22 cellular contexts compared by ENCODE assay signal in the genomic region with DNA sequence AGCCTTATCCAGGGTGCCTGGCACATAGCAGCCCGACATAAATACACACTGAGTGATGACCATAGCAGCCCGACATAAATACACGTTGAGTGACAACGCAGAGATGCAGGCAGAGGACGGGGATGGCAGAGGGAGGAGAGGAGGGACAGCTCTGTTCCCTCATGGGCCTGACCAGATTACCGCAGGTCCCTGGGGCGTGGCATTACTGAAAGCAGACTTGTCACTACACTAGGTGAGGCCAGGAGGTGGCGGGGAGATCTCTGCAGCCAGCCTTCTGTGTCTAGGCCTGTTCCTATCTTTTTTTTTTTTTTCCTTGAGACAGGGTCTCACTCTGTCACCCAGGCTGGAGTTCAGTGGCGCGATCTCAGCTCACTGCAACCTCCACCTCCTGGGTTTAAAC.
"Had no signal": no experiment of that assay in that cellular context is flagged by ENCODE, and none has a peak within 500 bp of the region (broad histone marks: within the 10 kb centered on the region; RNA-seq: fewer than 3 reads in every experiment).

No MANE protein-coding gene starts in this region.

- H3K9me3 Mint-ChIP-seq: mesothelial cell of epicardium, natural killer cell, neural progenitor cell, type B pancreatic cell had no signal

- H2AFZ ChIP-seq: hepatocyte, neural progenitor cell had no signal

- H3K79me2 ChIP-seq: hepatocyte had no signal

- H3K27ac ChIP-seq: colonic mucosa, esophagus squamous epithelium, gastroesophageal sphincter, hepatocyte, neural progenitor cell, pancreas, suprapubic skin, thyroid gland had no signal

- H3K4me1 Mint-ChIP-seq: mesothelial cell of epicardium, natural killer cell, neural progenitor cell had no signal

- H3K4me1 ChIP-seq: colonic mucosa, esophagus squamous epithelium, gastroesophageal sphincter, neural progenitor cell, pancreas, suprapubic skin, thyroid gland had no signal

- H3K27ac Mint-ChIP-seq: mesothelial cell of epicardium, natural killer cell, progenitor cell of endocrine pancreas, type B pancreatic cell had no signal

- H3K9me3 ChIP-seq: colonic mucosa, esophagus squamous epithelium, gastroesophageal sphincter, pancreas, suprapubic skin, thyroid gland had no signal

- H3K9ac ChIP-seq: neural progenitor cell had no signal

- H3K4me3 Mint-ChIP-seq: mesothelial cell of epicardium, natural killer cell, neural progenitor cell, type B pancreatic cell had no signal

- H3K36me3 Mint-ChIP-seq: mesothelial cell of epicardium, natural killer cell, type B pancreatic cell had no signal

- FAIRE-seq: pancreas, small intestine, urothelium cell line had no signal

- H3K27me3 Mint-ChIP-seq: progenitor cell of endocrine pancreas, type B pancreatic cell had no signal

- DNase-seq: colonic mucosa; dermis blood vessel endothelial cell; esophagus squamous epithelium; foreskin fibroblast; kidney glomerular epithelial cell; mammary epithelial cell; natural killer cell; nucleus accumbens; pancreas; right cardiac atrium; small intestine; stimulated activated CD4-positive, alpha-beta T cell treated with anti-CD3 and anti-CD28 coated beads, Interleukin-2, amount 100 ng/mL, for 48 hours; stimulated activated naive CD8-positive, alpha-beta T cell treated with anti-CD3 and anti-CD28 coated beads, Interleukin-15, Interleukin-2, amounts not matched to agents 100 U/mL and 50 U/mL, for 24 hours; thyroid gland had no signal

- ATAC-seq: gastroesophageal sphincter; natural killer cell; pancreas; right cardiac atrium; stimulated activated naive CD8-positive, alpha-beta T cell treated with anti-CD3 and anti-CD28 coated beads, Interleukin-15, Interleukin-2, amounts not matched to agents 100 U/mL and 50 U/mL, for 24 hours had no signal

- H3K27me3 ChIP-seq: colonic mucosa, gastroesophageal sphincter, hepatocyte, neural progenitor cell, pancreas, suprapubic skin, thyroid gland had no signal

- H3K4me2 ChIP-seq: hepatocyte, neural progenitor cell had no signal

- H3K36me3 ChIP-seq: colonic mucosa, esophagus squamous epithelium, gastroesophageal sphincter, neural progenitor cell, pancreas, suprapubic skin, thyroid gland had no signal

- H3K4me3 ChIP-seq: colonic mucosa, esophagus squamous epithelium, gastroesophageal sphincter, hepatocyte, neural progenitor cell, pancreas, suprapubic skin, thyroid gland had no signal
